8 cellular contexts compared by ENCODE assay signal in the genomic region with DNA sequence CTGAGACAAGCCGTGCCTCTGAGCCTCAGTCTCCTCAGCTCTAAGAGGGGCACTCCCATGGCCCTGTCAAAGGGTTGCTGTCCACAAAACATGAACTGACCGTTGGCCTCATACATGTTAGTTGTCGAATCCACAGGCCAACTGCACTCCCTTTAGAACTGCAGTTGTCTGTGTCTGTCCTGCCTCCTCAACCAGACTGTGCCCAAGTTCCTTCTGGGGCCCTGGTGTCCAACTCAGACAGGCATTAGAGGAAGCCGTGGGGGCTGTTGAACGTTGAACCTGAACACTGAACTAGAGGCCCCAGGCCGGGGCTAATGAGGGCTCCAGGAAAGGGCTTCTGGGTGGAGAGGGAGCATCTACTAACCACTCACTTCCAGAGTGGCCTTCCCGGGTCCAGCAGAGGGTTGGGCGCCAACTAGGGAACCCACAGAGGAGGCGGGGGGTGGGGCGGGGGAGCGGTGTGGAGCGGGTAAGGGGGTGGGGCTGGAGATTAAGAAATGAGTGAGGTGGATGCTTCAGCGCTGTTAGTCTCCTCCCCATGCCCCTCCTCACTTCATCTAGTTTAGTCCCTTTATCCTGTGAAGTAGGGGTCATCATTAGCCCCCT. TPM values are rescaled to one million over a fixed set of nuclear protein-coding genes. Genes with fewer than 3 reads are reported as not detected.
DNase-seq lines count a peak whose midpoint lies in the region; TF ChIP-seq lines count a peak whose summit lies in the region.

A gene with protein sequence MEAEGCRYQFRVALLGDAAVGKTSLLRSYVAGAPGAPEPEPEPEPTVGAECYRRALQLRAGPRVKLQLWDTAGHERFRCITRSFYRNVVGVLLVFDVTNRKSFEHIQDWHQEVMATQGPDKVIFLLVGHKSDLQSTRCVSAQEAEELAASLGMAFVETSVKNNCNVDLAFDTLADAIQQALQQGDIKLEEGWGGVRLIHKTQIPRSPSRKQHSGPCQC (plus strand): TSS at position 558 of the 606 bp plus-strand sequence. CDS start 247 bp downstream, outside the sequence.

- TF ChIP-seq CTCF in mesothelial cell of epicardium (IDR thresholded peaks at IDR 0.05; ENCODE audit: unreplicated experiment), result no peak

- H3K4me1 ChIP-seq in ectodermal cell (ENCODE audit: control insufficient read depth, insufficient read depth, low read length), result peaks cover 5% of the 10 kb centered on the region

- no peaks in the 10 kb centered on the region for H3K9me3 Mint-ChIP-seq in mesothelial cell of epicardium

- peak within 1 kb of the TSS; percentile 50 for H3K4me3 ChIP-seq in ectodermal cell (ENCODE audit: insufficient read depth, low read depth, low read length)

- 48 to 54% methylated on average over 7 to 8 of the region's 13 CpGs for whole genome bisulfite sequencing in ectodermal cell, 2 experiments

- H3K36me3 Mint-ChIP-seq in mesothelial cell of epicardium, result no peaks in the 10 kb centered on the region

- no peaks in the 10 kb centered on the region for H3K36me3 ChIP-seq in ectodermal cell (ENCODE audit: control insufficient read depth, insufficient read depth, low read length)

- H3K4me1 Mint-ChIP-seq in mesothelial cell of epicardium, result peaks cover 5% of the 10 kb centered on the region

- H3K4me3 Mint-ChIP-seq in mesothelial cell of epicardium, result peak within 1 kb of the TSS; percentile 78

- H3K27ac Mint-ChIP-seq in mesothelial cell of epicardium, result peak within 1 kb of the TSS; percentile 64

- H3K27me3 Mint-ChIP-seq in mesothelial cell of epicardium (ENCODE audit: low read depth), result peaks cover 3% of the 10 kb centered on the region

- DNase-seq in activated effector memory CD4-positive, alpha-beta T cell treated with anti-CD3 and anti-CD28 coated beads, Interleukin-2, amount 50 U/mL, for 16 hours, result peak; percentile 63
- no peak for DNase-seq in activated effector memory CD4-positive, alpha-beta T cell treated with Interleukin-2 at 50 U/mL for 16 hours
- DNase-seq in NOMO-1 treated with DMSO at 0.1 percent for 48 hours (lab: John Stamatoyannopoulos, UW; ENCODE audit: unreplicated experiment), result peak; percentile 67
- DNase-seq in mesothelial cell of epicardium (ENCODE audit: low spot score in 2 of 2, unreplicated experiment in 2 of 2), result no peak
- DNase-seq in ureter (ENCODE audit: low spot score), result peak; percentile 65
- no peak for DNase-seq in glomerular visceral epithelial cell (ENCODE audit: extremely low spot score)
- no peak for DNase-seq in amniotic stem cell (lab: John Stamatoyannopoulos, UW)

- no peaks in the 10 kb centered on the region for H3K9me3 ChIP-seq in ectodermal cell (ENCODE audit: control insufficient read depth, low read length)

- no peak within 1 kb of the TSS for H3K27ac ChIP-seq in ectodermal cell (ENCODE audit: insufficient read depth, low read depth, low read length, poor library complexity, severe bottlenecking)

- H3K27me3 ChIP-seq in ectodermal cell (ENCODE audit: control insufficient read depth, insufficient read depth, low read length, poor library complexity, severe bottlenecking), result peaks cover 19% of the 10 kb centered on the region

RNA-seq across cellular contexts. Expression of the gene that starts here (rescaled TPM):
- polyA plus RNA-seq in ectodermal cell (2013, experiment 1 of 4), result 2.6 TPM
- 2.8 TPM for polyA plus RNA-seq in ectodermal cell (2013, experiment 2 of 4)
- 3.4 TPM for polyA plus RNA-seq in ectodermal cell (2013, experiment 3 of 4)
- polyA plus RNA-seq in ectodermal cell (2013, experiment 4 of 4), result 3.6 TPM
- total RNA-seq in mesothelial cell of epicardium (4.6 to 5.1 TPM (median 4.8 TPM) in 3 replicates), ureter (1.9 TPM)

Comparison
In these comparisons a context has a peak if more than half of its experiments do, and no peak if none do; other contexts are left out.
1. DNase-seq: peak in activated effector memory CD4-positive, alpha-beta T cell treated with anti-CD3 and anti-CD28 coated beads, Interleukin-2, amount 50 U/mL, for 16 hours (single experiment), NOMO-1 treated with DMSO at 0.1 percent for 48 hours (single experiment) and ureter (single experiment); none in activated effector memory CD4-positive, alpha-beta T cell treated with Interleukin-2 at 50 U/mL for 16 hours (single experiment), mesothelial cell of epicardium (0 of 2), glomerular visceral epithelial cell (single experiment) and amniotic stem cell (single experiment).